ENCODE assay signal across 20 cellular contexts in genomic region chr16:46982335-46982734, GRCh38.
DNase-seq lines count a peak whose midpoint lies in the region; ATAC-seq and TF ChIP-seq lines count a peak whose summit lies in the region.
"Had no signal": no experiment of that assay in that cellular context is flagged by ENCODE, and none has a peak within 500 bp of the region (broad histone marks: within the 10 kb centered on the region; RNA-seq: fewer than 3 reads in every experiment).

No MANE protein-coding gene starts in this region.

- H3K27me3 ChIP-seq in GM06990 (replicated peaks; ENCODE audit: control insufficient read depth, insufficient read depth, low read length): no peaks in the 10 kb centered on the region
- H3K27me3 ChIP-seq: BE2C had no signal

- DNase-seq in GM06990 (ENCODE audit: extremely low read depth, insufficient read length): peak; percentile 14
- no peak for DNase-seq in Kasumi-1 (lab: John Stamatoyannopoulos, UW)
- no peak for DNase-seq in KBM-7
- DNase-seq in NCI-H1417 (lab: John Stamatoyannopoulos, UW): no peak
- DNase-seq: 8988T; BE2C; Calu3; CD4-positive, alpha-beta T cell; DMS79; HFFc6; IMR-90; NCI-H1105 treated with DMSO at 0.1 percent for 48 hours; NCI-H187; NCI-H345; NCI-H526 treated with DMSO at 0.1 percent for 48 hours; T-helper 17 cell had no signal

- H3K4me3 ChIP-seq in GM06990 (replicated peaks; ENCODE audit: low read depth, low read length): no peak overlapping the region

- TF ChIP-seq CTCF in GM06990 (IDR thresholded peaks at IDR 0.05; ENCODE audit: insufficient read depth, low read length, poor library complexity, severe bottlenecking): no peak

- ATAC-seq in GM18873 (IDR thresholded peaks at IDR 0.05; ENCODE audit: low FRiP score, unreplicated experiment) (peak; percentile 47), HG02588 (IDR thresholded peaks at IDR 0.05; ENCODE audit: unreplicated experiment) (peak; percentile 74), HG03442 (IDR thresholded peaks at IDR 0.05; ENCODE audit: unreplicated experiment) (peak; percentile 49), GM18861 (IDR thresholded peaks at IDR 0.05; ENCODE audit: unreplicated experiment) (no peak)
- ATAC-seq: T-helper 17 cell had no signal

- in situ Hi-C loops in KBM-7 (cut with MboI; ENCODE audit: low pct_unique_long_range_greater_than_20kb, low sequenced_read_pairs): no loop called here

- H3K36me3 ChIP-seq in GM06990 (ENCODE audit: control insufficient read depth, insufficient read depth, low read length): no peaks in the 10 kb centered on the region
- H3K36me3 ChIP-seq: BE2C had no signal
